1 cellular context compared by ENCODE assay signal in the genomic region with DNA sequence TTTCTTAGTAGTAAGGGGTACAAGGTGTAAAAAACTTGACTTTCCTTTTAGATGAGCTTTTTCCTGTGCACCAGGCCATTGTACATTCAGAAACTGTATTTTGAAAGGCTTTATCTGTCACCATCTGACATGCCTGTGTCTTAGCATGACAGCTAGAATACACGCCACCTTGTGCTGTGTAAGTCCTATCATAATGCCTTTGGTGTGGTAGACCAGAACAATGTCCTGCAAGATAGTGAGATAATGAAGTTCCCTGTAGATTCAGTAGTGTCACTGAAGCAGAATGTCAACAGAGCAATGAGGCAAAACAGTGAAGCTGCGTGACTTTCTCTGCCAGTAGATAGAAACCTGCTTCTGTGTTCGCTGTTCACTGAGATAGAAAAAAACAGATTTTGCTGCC.
TF ChIP-seq lines count a peak whose summit lies in the region.

No MANE protein-coding gene starts in this region.

TF ChIP-seq in IMR-90, 13 proteins besides CTCF, POLR2A, EP300 and RAD21:
- no peak for TF ChIP-seq SMC3 (IDR thresholded peaks at IDR 0.05; ENCODE audit: low read depth, low read length)
- no peak for TF ChIP-seq CHD1 (IDR thresholded peaks at IDR 0.05; ENCODE audit: low read depth, low read length)
- no peak for TF ChIP-seq MAFK (IDR thresholded peaks at IDR 0.05; ENCODE audit: low read depth, low read length)
- TF ChIP-seq, protein P1, sequence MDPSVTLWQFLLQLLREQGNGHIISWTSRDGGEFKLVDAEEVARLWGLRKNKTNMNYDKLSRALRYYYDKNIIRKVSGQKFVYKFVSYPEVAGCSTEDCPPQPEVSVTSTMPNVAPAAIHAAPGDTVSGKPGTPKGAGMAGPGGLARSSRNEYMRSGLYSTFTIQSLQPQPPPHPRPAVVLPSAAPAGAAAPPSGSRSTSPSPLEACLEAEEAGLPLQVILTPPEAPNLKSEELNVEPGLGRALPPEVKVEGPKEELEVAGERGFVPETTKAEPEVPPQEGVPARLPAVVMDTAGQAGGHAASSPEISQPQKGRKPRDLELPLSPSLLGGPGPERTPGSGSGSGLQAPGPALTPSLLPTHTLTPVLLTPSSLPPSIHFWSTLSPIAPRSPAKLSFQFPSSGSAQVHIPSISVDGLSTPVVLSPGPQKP (IDR thresholded peaks at IDR 0.05; ENCODE audit: borderline replicate concordance, low read depth, low read length): no peak
- TF ChIP-seq FOS (IDR thresholded peaks at IDR 0.05; ENCODE audit: low read depth, low read length): no peak
- TF ChIP-seq BHLHE40 (IDR thresholded peaks at IDR 0.05; ENCODE audit: low read depth, low read length): no peak
- no peak for TF ChIP-seq MXI1 (IDR thresholded peaks at IDR 0.05; ENCODE audit: borderline replicate concordance, low read depth, low read length)
- TF ChIP-seq, protein P2, sequence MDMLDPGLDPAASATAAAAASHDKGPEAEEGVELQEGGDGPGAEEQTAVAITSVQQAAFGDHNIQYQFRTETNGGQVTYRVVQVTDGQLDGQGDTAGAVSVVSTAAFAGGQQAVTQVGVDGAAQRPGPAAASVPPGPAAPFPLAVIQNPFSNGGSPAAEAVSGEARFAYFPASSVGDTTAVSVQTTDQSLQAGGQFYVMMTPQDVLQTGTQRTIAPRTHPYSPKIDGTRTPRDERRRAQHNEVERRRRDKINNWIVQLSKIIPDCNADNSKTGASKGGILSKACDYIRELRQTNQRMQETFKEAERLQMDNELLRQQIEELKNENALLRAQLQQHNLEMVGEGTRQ (IDR thresholded peaks at IDR 0.05; ENCODE audit: low read depth, low read length): no peak
- no peak for TF ChIP-seq RFX5 (IDR thresholded peaks at IDR 0.05; ENCODE audit: low read depth, low read length)
- no peak for TF ChIP-seq CEBPB (IDR thresholded peaks at IDR 0.05; ENCODE audit: low read depth, low read length)
- TF ChIP-seq RCOR1 (IDR thresholded peaks at IDR 0.05; ENCODE audit: insufficient replicate concordance, low read length): no peak
- no peak for TF ChIP-seq NFE2L2 (IDR thresholded peaks at IDR 0.05; ENCODE audit: low read depth, low read length)
TF ChIP-seq in IMR-90: peak in this region for 0.
